In genomic region chr1:67874501-67875111, GRCh38 we compare ENCODE assay signal across 15 cellular contexts. TPM values are rescaled to one million over a fixed set of nuclear protein-coding genes. Genes with fewer than 3 reads are reported as not detected.
"Had no signal": no experiment of that assay in that cellular context is flagged by ENCODE, and none has a peak within 500 bp of the region (broad histone marks: within the 10 kb centered on the region; RNA-seq: fewer than 3 reads in every experiment).

No MANE protein-coding gene starts in this region.

- H3K27ac ChIP-seq: ascending aorta, cardiac muscle cell, esophagus squamous epithelium, parathyroid adenoma, sigmoid colon, upper lobe of right lung had no signal

- H2AFZ ChIP-seq: parathyroid adenoma had no signal

- DNase-seq: activated CD4-positive, alpha-beta memory T cell treated with anti-CD3 and anti-CD28 coated beads, Interleukin-2, amount 10 ng/mL, durations not matched to agents 7 days and 5 days; activated CD4-positive, alpha-beta T cell treated with anti-CD3 and anti-CD28 coated beads for 48 hours; activated CD4-positive, CD25-positive, alpha-beta regulatory T cell; activated naive CD4-positive, alpha-beta T cell treated with anti-CD3 and anti-CD28 coated beads, Interleukin-2, amount 10 ng/mL, durations not matched to agents 7 days and 5 days; activated T-cell treated with anti-CD3 and anti-CD28 coated beads, Interleukin-2, amount 50 U/mL, for 1 hour; dermis blood vessel endothelial cell; effector memory CD4-positive, alpha-beta T cell; esophagus squamous epithelium; naive thymus-derived CD8-positive, alpha-beta T cell; sigmoid colon; stimulated activated naive B cell treated with anti-CD40 and anti-IgM and Interleukin-4, amounts not matched to agents 10 μg/mL and 1 μg/mL and 100 μg/mL, for 72 hours; upper lobe of right lung had no signal

- ATAC-seq: naive thymus-derived CD8-positive, alpha-beta T cell; stimulated activated naive B cell treated with anti-CD40 and anti-IgM and Interleukin-4, amounts not matched to agents 10 μg/mL and 1 μg/mL and 100 μg/mL, for 72 hours; upper lobe of right lung had no signal

- H3K4me1 ChIP-seq: ascending aorta, esophagus squamous epithelium, parathyroid adenoma, sigmoid colon, upper lobe of right lung had no signal

- H3K9me3 ChIP-seq: ascending aorta, esophagus squamous epithelium, sigmoid colon, upper lobe of right lung had no signal

- H3K4me3 ChIP-seq: ascending aorta, cardiac muscle cell, esophagus squamous epithelium, sigmoid colon, upper lobe of right lung had no signal

- H3K27me3 ChIP-seq: ascending aorta, cardiac muscle cell, esophagus squamous epithelium, sigmoid colon, upper lobe of right lung had no signal

- H3K79me2 ChIP-seq: parathyroid adenoma had no signal

- H3K36me3 ChIP-seq: ascending aorta, cardiac muscle cell, esophagus squamous epithelium, sigmoid colon, upper lobe of right lung had no signal

RNA-seq across cellular contexts. Expression of gene GNG12, which starts 41.3 kb away (rescaled TPM):
- total RNA-seq: naive thymus-derived CD8-positive, alpha-beta T cell had no signal
- polyA plus RNA-seq: naive thymus-derived CD8-positive, alpha-beta T cell had no signal
